ENCODE assay signal across 19 cellular contexts in the genomic region with DNA sequence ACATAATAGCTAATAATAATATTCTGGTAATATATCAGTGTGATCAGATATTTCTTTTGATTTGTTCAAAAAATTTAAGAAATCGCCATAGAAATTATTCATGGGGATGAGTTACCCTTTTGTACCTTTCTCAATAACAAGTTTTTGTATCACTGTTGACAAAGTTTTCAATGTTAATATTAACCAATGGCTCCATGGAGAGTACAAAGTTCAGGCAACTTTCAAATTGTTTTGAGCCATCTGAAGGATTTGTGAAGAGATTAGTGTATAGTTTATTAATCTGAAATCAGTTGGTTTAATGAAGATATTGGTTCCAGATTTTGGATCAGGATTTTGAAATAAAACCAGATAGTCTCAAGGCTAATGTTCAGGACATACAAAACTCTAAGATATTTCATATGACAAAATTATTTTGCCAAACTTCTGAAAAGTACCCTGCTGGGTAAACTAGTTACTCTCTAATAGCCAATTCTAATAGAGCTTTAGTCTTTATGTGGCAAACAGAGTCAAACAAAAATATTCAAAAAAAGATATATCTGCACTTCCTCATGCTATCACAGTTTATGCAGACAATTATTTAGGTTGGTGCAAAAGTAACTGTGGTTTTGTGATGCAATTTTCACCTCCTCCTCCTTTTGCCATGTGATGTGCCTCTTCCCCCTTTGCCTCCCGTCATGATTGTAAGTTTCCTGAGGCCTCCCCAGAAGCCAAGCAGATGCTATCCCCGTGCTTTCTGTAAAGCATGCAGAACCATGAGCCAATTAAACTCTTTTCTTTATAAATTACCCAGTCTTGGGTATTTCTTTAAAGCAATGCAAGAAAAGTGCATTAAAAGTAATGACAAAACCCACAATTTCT.
"Had no signal": no experiment of that assay in that cellular context is flagged by ENCODE, and none has a peak within 500 bp of the region (broad histone marks: within the 10 kb centered on the region; RNA-seq: fewer than 3 reads in every experiment).

No MANE protein-coding gene starts in this region.

- FAIRE-seq: colon, endothelial cell of umbilical vein, urothelium cell line had no signal

- H3K27me3 ChIP-seq: foreskin keratinocyte, hepatocyte, neutrophil, sigmoid colon, stomach had no signal

- H3K4me3 ChIP-seq: hepatocyte, mucosa of descending colon, psoas muscle, sigmoid colon, skin epidermis, stomach had no signal

- ATAC-seq: foreskin keratinocyte; left colon; mucosa of descending colon; naive thymus-derived CD8-positive, alpha-beta T cell; psoas muscle had no signal

- H3K4me2 ChIP-seq: hepatocyte had no signal

- H2AFZ ChIP-seq: hepatocyte had no signal

- H3K4me1 ChIP-seq: foreskin keratinocyte, psoas muscle, sigmoid colon, stomach had no signal

- H3K27ac ChIP-seq: foreskin keratinocyte, hepatocyte, neutrophil, psoas muscle, sigmoid colon, skin epidermis, stomach had no signal

- DNase-seq: dermis blood vessel endothelial cell; effector CD4-positive, alpha-beta T cell; endodermal cell; erythroblast; foreskin keratinocyte; left colon; mucosa of descending colon; naive thymus-derived CD8-positive, alpha-beta T cell; psoas muscle; sigmoid colon; stimulated activated CD4-positive, alpha-beta T cell treated with anti-CD3 and anti-CD28 coated beads, Interleukin-12 subunit alpha, Interleukin-12 subunit beta, amount 100 ng/mL, for 4 hours; stimulated activated naive CD4-positive, alpha-beta T cell; stomach had no signal

- H3K36me3 ChIP-seq: neutrophil, sigmoid colon, stomach had no signal

- H3K9me3 ChIP-seq: mucosa of descending colon, neutrophil, psoas muscle, sigmoid colon, stomach had no signal

- H3K79me2 ChIP-seq: hepatocyte had no signal
